20 cellular contexts compared by ENCODE assay signal in genomic region chr16:86297391-86297790, GRCh38.
A peak's percentile ranks its signal among the peaks of the same experiment; 100 is the strongest.
DNase-seq lines count a peak whose midpoint lies in the region; ATAC-seq and TF ChIP-seq lines count a peak whose summit lies in the region.
"Had no signal": no experiment of that assay in that cellular context is flagged by ENCODE, and none has a peak within 500 bp of the region (broad histone marks: within the 10 kb centered on the region; RNA-seq: fewer than 3 reads in every experiment).

No MANE protein-coding gene starts in this region.

- H3K4me3 Mint-ChIP-seq in activated naive CD8-positive, alpha-beta T cell = peak overlapping the region; percentile 23
- no peak overlapping the region for H3K4me3 Mint-ChIP-seq in activated naive CD8-positive, alpha-beta T cell treated with anti-CD3 and anti-CD28 coated beads for 36 hours

- peaks cover 3% of the 10 kb centered on the region for H3K79me2 ChIP-seq in hepatocyte

- no peaks in the 10 kb centered on the region for H3K4me1 ChIP-seq in Peyer's patch
- peaks cover 46% of the 10 kb centered on the region for H3K4me1 ChIP-seq in hepatocyte (ENCODE audit: insufficient read depth)
- H3K4me1 ChIP-seq in thoracic aorta (ENCODE audit: control insufficient read depth in 1 of 2, low read depth in 2 of 2) = no peaks in the 10 kb centered on the region

- TF ChIP-seq CTCF in Peyer's patch (IDR thresholded peaks at IDR 0.05) (no peak), hepatocyte (IDR thresholded peaks at IDR 0.05; ENCODE audit: poor library complexity) (no peak), thoracic aorta (IDR thresholded peaks at IDR 0.05) (no peak)

- H3K27ac Mint-ChIP-seq in activated naive CD8-positive, alpha-beta T cell = no peak overlapping the region
- H3K27ac Mint-ChIP-seq in activated naive CD8-positive, alpha-beta T cell treated with anti-CD3 and anti-CD28 coated beads for 36 hours = no peak overlapping the region
- H3K27ac Mint-ChIP-seq: T-cell had no signal

- H4K20me1 ChIP-seq in hepatocyte (ENCODE audit: insufficient read depth, poor library complexity, severe bottlenecking) = no peaks in the 10 kb centered on the region

- H3K4me3 ChIP-seq in Peyer's patch (no peak overlapping the region), hepatocyte (no peak overlapping the region), thoracic aorta (peak overlapping the region; percentile 47)
- H3K4me3 ChIP-seq: suprapubic skin had no signal

- H3K27ac ChIP-seq in Peyer's patch (peak overlapping the region; percentile 40 to 91 (median 64)), hepatocyte (peak overlapping the region; percentile 83), thoracic aorta (no peak overlapping the region)
- H3K27ac ChIP-seq: C4-2B, suprapubic skin had no signal

- H3K27me3 Mint-ChIP-seq in activated naive CD8-positive, alpha-beta T cell = peaks cover 50% of the 10 kb centered on the region
- H3K27me3 Mint-ChIP-seq in activated naive CD8-positive, alpha-beta T cell treated with anti-CD3 and anti-CD28 coated beads for 36 hours = peaks cover 85% of the 10 kb centered on the region

- ATAC-seq in thoracic aorta (ENCODE audit: insufficient number of reproducible peaks, low FRiP score, low read depth) = no peak
- ATAC-seq: T-cell had no signal

- TF ChIP-seq POLR2A in Peyer's patch (IDR thresholded peaks at IDR 0.05) = no peak

- intact Hi-C loops in posterior vena cava (cut with DNase I) = no loop called here

- 76% methylated on average over 13 of the region's 13 CpGs for WGBS in hepatocyte (ENCODE audit: low lambda C conversion rate, missing lambda C conversion rate)

- H3K9me3 ChIP-seq in Peyer's patch (no peaks in the 10 kb centered on the region), hepatocyte (ENCODE audit: low read depth) (no peaks in the 10 kb centered on the region), thoracic aorta (no peaks in the 10 kb centered on the region)
- H3K9me3 ChIP-seq: suprapubic skin had no signal

- H3K4me2 ChIP-seq in hepatocyte = peak overlapping the region; percentile 59

- H2AFZ ChIP-seq in hepatocyte = no peak overlapping the region

- H3K36me3 Mint-ChIP-seq in activated naive CD8-positive, alpha-beta T cell = no peaks in the 10 kb centered on the region
- H3K36me3 Mint-ChIP-seq in activated naive CD8-positive, alpha-beta T cell treated with anti-CD3 and anti-CD28 coated beads for 36 hours = no peaks in the 10 kb centered on the region
- H3K36me3 Mint-ChIP-seq: T-cell had no signal

- H3K36me3 ChIP-seq in Peyer's patch = no peaks in the 10 kb centered on the region
- no peaks in the 10 kb centered on the region for H3K36me3 ChIP-seq in hepatocyte (replicated peaks; ENCODE audit: insufficient read depth, low read depth)
- H3K36me3 ChIP-seq in thoracic aorta = no peaks in the 10 kb centered on the region
- H3K36me3 ChIP-seq: suprapubic skin had no signal

- DNase-seq in activated naive CD8-positive, alpha-beta T cell treated with anti-CD3 and anti-CD28 coated beads for 36 hours = no peak
- DNase-seq in Peyer's patch (peak in 1 of 3 donors; percentile 28), hepatocyte (ENCODE audit: low spot score) (no peak), thoracic aorta (ENCODE audit: low spot score) (no peak), posterior vena cava (ENCODE audit: low spot score) (no peak), mucosa of gallbladder (ENCODE audit: low spot score) (no peak), COR-L47 (lab: John Stamatoyannopoulos, UW) (no peak)
- DNase-seq: 8988T; activated naive CD4-positive, alpha-beta T cell; DMS79; KG1; left cardiac atrium; NCI-H1048; NCI-H526; occipital lobe; stimulated activated CD4-positive, alpha-beta T cell treated with anti-CD3 and anti-CD28 coated beads, Interleukin-2, amount 100 ng/mL, for 24 hours; T-cell had no signal

- H3K4me1 Mint-ChIP-seq in activated naive CD8-positive, alpha-beta T cell (ENCODE audit: low read depth) = peaks cover 3% of the 10 kb centered on the region
- peaks cover 5% of the 10 kb centered on the region for H3K4me1 Mint-ChIP-seq in activated naive CD8-positive, alpha-beta T cell treated with anti-CD3 and anti-CD28 coated beads for 36 hours

- no peaks in the 10 kb centered on the region for H3K27me3 ChIP-seq in Peyer's patch
- peaks cover 21% of the 10 kb centered on the region for H3K27me3 ChIP-seq in hepatocyte
- peaks cover 9% of the 10 kb centered on the region for H3K27me3 ChIP-seq in thoracic aorta (replicated peaks; ENCODE audit: insufficient read depth)

- H3K9me2 ChIP-seq in hepatocyte (replicated peaks; ENCODE audit: insufficient read depth) = no peaks in the 10 kb centered on the region

- no peaks in the 10 kb centered on the region for H3K9me3 Mint-ChIP-seq in activated naive CD8-positive, alpha-beta T cell (ENCODE audit: low read depth)
- H3K9me3 Mint-ChIP-seq in activated naive CD8-positive, alpha-beta T cell treated with anti-CD3 and anti-CD28 coated beads for 36 hours = no peaks in the 10 kb centered on the region
- H3K9me3 Mint-ChIP-seq: T-cell had no signal

Comparison
In these comparisons a context has a peak if more than half of its experiments do, and no peak if none do; other contexts are left out.
1. H3K27ac ChIP-seq: peak in Peyer's patch (4 of 4) and hepatocyte (single experiment); none in thoracic aorta (0 of 2).